27 cellular contexts compared by ENCODE assay signal in the genomic region with DNA sequence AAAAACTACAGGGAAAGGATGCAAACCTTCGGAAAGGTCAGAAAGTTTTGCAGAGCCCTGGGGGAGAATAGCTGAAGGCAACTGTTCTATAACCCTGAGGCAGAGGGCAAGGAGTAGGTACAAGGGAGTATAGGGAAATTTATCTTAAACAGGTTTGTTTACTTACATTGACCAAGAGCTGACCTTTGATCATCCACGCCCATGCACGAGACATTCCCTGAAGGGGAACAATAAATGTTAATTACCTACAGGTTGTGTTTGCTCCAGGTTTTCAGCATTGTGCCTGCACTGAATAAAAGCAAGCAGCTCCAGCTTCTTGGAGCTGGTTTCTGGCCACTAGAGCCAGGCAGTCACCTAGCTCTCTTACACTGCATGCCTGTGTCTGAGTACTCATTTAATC.
DNase-seq lines count a peak whose midpoint lies in the region; ATAC-seq and TF ChIP-seq lines count a peak whose summit lies in the region.
"Had no signal": no experiment of that assay in that cellular context is flagged by ENCODE, and none has a peak within 500 bp of the region (broad histone marks: within the 10 kb centered on the region; RNA-seq: fewer than 3 reads in every experiment).

No MANE protein-coding gene starts in this region.

- H4K12ac ChIP-seq in trophoblast cell (ENCODE audit: low read depth, low read length) = no peak overlapping the region

- intact Hi-C loops in Caco-2 (cut with micrococcal nuclease; ENCODE audit: unreplicated experiment) = no loop called here

- H2BK5ac ChIP-seq in trophoblast cell (ENCODE audit: low read depth, low read length, poor library complexity) = no peak overlapping the region

- no peak overlapping the region for H3K23ac ChIP-seq in trophoblast cell (ENCODE audit: low read length)

- CTCF ChIA-PET in Caco-2 (lab: Charles Lee) = interaction anchor here (1.3 kb wide), 1 partner anchor 117 kb away, joined by 7 read pairs; no protein-coding TSS in a partner anchor

- no peaks in the 10 kb centered on the region for H3K9me2 ChIP-seq in hepatocyte (replicated peaks; ENCODE audit: insufficient read depth)

- no peak for ATAC-seq in HG02970 (IDR thresholded peaks at IDR 0.05; ENCODE audit: low FRiP score, unreplicated experiment)
- ATAC-seq: CD8-positive, alpha-beta T cell; gastrocnemius medialis; K562 had no signal

- no peak overlapping the region for H3K4ac ChIP-seq in trophoblast cell (ENCODE audit: low read depth, low read length)

- peaks cover 11% of the 10 kb centered on the region for H3K36me3 Mint-ChIP-seq in Caco-2 (ENCODE audit: insufficient read depth, unreplicated experiment)
- H3K36me3 Mint-ChIP-seq: activated naive CD4-positive, alpha-beta T cell treated with anti-CD3 and anti-CD28 coated beads, Interleukin-2, amount 50 U/mL, for 24 hours; CD8-positive, alpha-beta T cell had no signal

- H4K20me1 ChIP-seq in hepatocyte (ENCODE audit: insufficient read depth, poor library complexity, severe bottlenecking) = no peaks in the 10 kb centered on the region

- no peak for TF ChIP-seq CTCF in Caco-2 (IDR thresholded peaks at IDR 0.05; ENCODE audit: insufficient read depth in 1 of 2, low read depth in 1 of 2, low read length in 1 of 2, severe bottlenecking in 1 of 2, unreplicated experiment in 1 of 2)
- no peak for TF ChIP-seq CTCF in hepatocyte (IDR thresholded peaks at IDR 0.05; ENCODE audit: poor library complexity)

- H3K4me2 ChIP-seq in hepatocyte = peak overlapping the region; percentile 39
- H3K4me2 ChIP-seq in trophoblast cell (ENCODE audit: low read length) = no peak overlapping the region

- H3K36me3 ChIP-seq in Caco-2 (ENCODE audit: control insufficient read depth, insufficient read depth, low read length) (no peaks in the 10 kb centered on the region), hepatocyte (replicated peaks; ENCODE audit: insufficient read depth, low read depth) (no peaks in the 10 kb centered on the region), trophoblast cell (ENCODE audit: control insufficient read depth in 1 of 2, insufficient read depth in 2 of 2, low read length in 2 of 2) (no peaks in the 10 kb centered on the region)
- H3K36me3 ChIP-seq: BE2C, brain microvascular endothelial cell, gastrocnemius medialis, ovary had no signal

- H3K27ac Mint-ChIP-seq in Caco-2 (ENCODE audit: unreplicated experiment) = no peak overlapping the region
- H3K27ac Mint-ChIP-seq: activated naive CD4-positive, alpha-beta T cell treated with anti-CD3 and anti-CD28 coated beads, Interleukin-2, amount 50 U/mL, for 24 hours; activated T-helper 2 cell treated with anti-CD3 and anti-CD28 coated beads, Interferon-gamma antibody, Interleukin-2, Interleukin-4, amounts not matched to agents 10 μg/mL and 5 μg/mL and 100 μg/mL, durations not matched to agents 14 hours and 24 hours and 36 hours; CD8-positive, alpha-beta T cell had no signal

- H3K79me1 ChIP-seq in trophoblast cell (ENCODE audit: low read length) = no peaks in the 10 kb centered on the region

- POLR2A ChIA-PET in Caco-2 (lab: Charles Lee) = no interaction called here

- peak overlapping the region; percentile 77 for H3K27ac ChIP-seq in hepatocyte
- no peak overlapping the region for H3K27ac ChIP-seq in trophoblast cell (ENCODE audit: low read depth, low read length)
- no peak overlapping the region for H3K27ac ChIP-seq in caudate nucleus (ENCODE audit: low read depth, low read length)
- H3K27ac ChIP-seq: brain microvascular endothelial cell, gastrocnemius medialis, ovary, testis had no signal

- H4K8ac ChIP-seq in trophoblast cell (ENCODE audit: low read depth, low read length) = no peak overlapping the region

- no peak overlapping the region for H3K9ac ChIP-seq in trophoblast cell (ENCODE audit: low read length)

- no peak overlapping the region for H4K91ac ChIP-seq in trophoblast cell (ENCODE audit: low read depth, low read length)

- H2AK5ac ChIP-seq in trophoblast cell (ENCODE audit: low read length) = no peak overlapping the region

- H2AFZ ChIP-seq in hepatocyte = no peak overlapping the region
- H2AFZ ChIP-seq in trophoblast cell (ENCODE audit: insufficient read depth, low read length, poor library complexity) = no peak overlapping the region

- H3K79me2 ChIP-seq in hepatocyte (no peaks in the 10 kb centered on the region), trophoblast cell (ENCODE audit: control insufficient read depth, insufficient read depth, low read length, poor library complexity) (no peaks in the 10 kb centered on the region)

- peaks cover 24% of the 10 kb centered on the region for H3K9me3 Mint-ChIP-seq in Caco-2 (ENCODE audit: unreplicated experiment)
- H3K9me3 Mint-ChIP-seq: activated naive CD4-positive, alpha-beta T cell treated with anti-CD3 and anti-CD28 coated beads, Interleukin-2, amount 50 U/mL, for 24 hours; activated T-helper 2 cell treated with anti-CD3 and anti-CD28 coated beads, Interferon-gamma antibody, Interleukin-2, Interleukin-4, amounts not matched to agents 10 μg/mL and 5 μg/mL and 100 μg/mL, durations not matched to agents 14 hours and 24 hours and 36 hours; CD8-positive, alpha-beta T cell had no signal

- no peak overlapping the region for H3K14ac ChIP-seq in trophoblast cell (ENCODE audit: low read length)

- no peak overlapping the region for H3K4me3 ChIP-seq in Caco-2 (ENCODE audit: low read depth, low read length)
- no peak overlapping the region for H3K4me3 ChIP-seq in hepatocyte
- H3K4me3 ChIP-seq in trophoblast cell (ENCODE audit: low read depth, low read length) = no peak overlapping the region
- H3K4me3 ChIP-seq: gastrocnemius medialis, K562, ovary, smooth muscle cell, testis had no signal

- H3K4me3 Mint-ChIP-seq in Caco-2 (ENCODE audit: unreplicated experiment) = no peak overlapping the region
- H3K4me3 Mint-ChIP-seq: activated naive CD4-positive, alpha-beta T cell treated with anti-CD3 and anti-CD28 coated beads, Interleukin-2, amount 50 U/mL, for 24 hours; CD8-positive, alpha-beta T cell had no signal

- H2BK12ac ChIP-seq in trophoblast cell (ENCODE audit: low read length) = no peak overlapping the region

- H3K27me3 ChIP-seq in Caco-2 (replicated peaks; ENCODE audit: control insufficient read depth, insufficient read depth, low read length) (no peaks in the 10 kb centered on the region), hepatocyte (no peaks in the 10 kb centered on the region), trophoblast cell (ENCODE audit: insufficient read depth, low read length) (no peaks in the 10 kb centered on the region)
- H3K27me3 ChIP-seq: BE2C, brain microvascular endothelial cell, gastrocnemius medialis, ovary, testis had no signal

- no peaks in the 10 kb centered on the region for H3K27me3 Mint-ChIP-seq in Caco-2 (ENCODE audit: insufficient read depth, unreplicated experiment)

- BruUV-seq in Caco-2 (replicated peaks; lab: Mats Ljungman, UMichigan) = no TSS peak

- peak; percentile 77 to 89 for DNase-seq in Caco-2
- DNase-seq in NCI-H526 treated with DMSO at 0.1 percent for 48 hours (lab: John Stamatoyannopoulos, UW) = peak; percentile 30
- DNase-seq in hepatocyte (ENCODE audit: low spot score) = peak; percentile 71
- DNase-seq in trophoblast cell = peak; percentile 71 to 86
- no peak for DNase-seq in caudate nucleus (lab: John Stamatoyannopoulos, UW)
- no peak for DNase-seq in activated T-cell treated with anti-CD3 and anti-CD28 coated beads, Interleukin-2, amount 50 U/mL, for 48 hours
- no peak for DNase-seq in RKO (ENCODE audit: low spot score)
- DNase-seq: ACHN; activated CD4-positive, alpha-beta T cell treated with anti-CD3 and anti-CD28 coated beads for 48 hours; amniotic stem cell; BE2C; brain microvascular endothelial cell; CD8-positive, alpha-beta T cell; gastrocnemius medialis; NCI-H1105 treated with DMSO at 0.1 percent for 48 hours; NCI-H2029 treated with DMSO at 0.1 percent for 48 hours; NCI-H524 treated with DMSO at 0.1 percent for 48 hours; ovary; retina; stimulated activated naive CD4-positive, alpha-beta T cell treated with Interleukin-2 at 50 U/mL for 16 hours; SW 1271; testis had no signal

- peaks cover 46% of the 10 kb centered on the region for H3K4me1 Mint-ChIP-seq in Caco-2 (ENCODE audit: low read depth, unreplicated experiment)

- H2BK120ac ChIP-seq in trophoblast cell (ENCODE audit: insufficient read depth, low read length, poor library complexity) = no peak overlapping the region

- H3K9me3 ChIP-seq in Caco-2 (peaks cover 10% of the 10 kb centered on the region), hepatocyte (ENCODE audit: low read depth) (no peaks in the 10 kb centered on the region), trophoblast cell (ENCODE audit: insufficient read depth, low read depth, low read length) (no peaks in the 10 kb centered on the region)
- H3K9me3 ChIP-seq: BE2C, gastrocnemius medialis, ovary, testis had no signal

- peaks cover 48% of the 10 kb centered on the region for H3K4me1 ChIP-seq in Caco-2
- H3K4me1 ChIP-seq in hepatocyte (ENCODE audit: insufficient read depth) = peaks cover 18% of the 10 kb centered on the region
- H3K4me1 ChIP-seq in trophoblast cell (ENCODE audit: control insufficient read depth in 1 of 2, insufficient read depth in 2 of 2, low read length in 2 of 2) = no peaks in the 10 kb centered on the region
- H3K4me1 ChIP-seq: BE2C, testis had no signal

- 44% methylated on average over 3 of the region's 3 CpGs for WGBS in hepatocyte (ENCODE audit: low lambda C conversion rate, missing lambda C conversion rate)
- no CpG with 5 or more reads among the region's 3 CpGs for WGBS in trophoblast cell (ENCODE audit: extremely low coverage, insufficient coverage, insufficient read length)

- no peak overlapping the region for H3K18ac ChIP-seq in trophoblast cell (ENCODE audit: low read length)

Comparison
In these comparisons a context has a peak if more than half of its experiments do, and no peak if none do; other contexts are left out.
1. DNase-seq: peak in Caco-2 (2 of 2), NCI-H526 treated with DMSO at 0.1 percent for 48 hours (single experiment), hepatocyte (single experiment) and trophoblast cell (2 of 2); none in caudate nucleus (0 of 61), activated T-cell treated with anti-CD3 and anti-CD28 coated beads, Interleukin-2, amount 50 U/mL, for 48 hours (0 of 2) and RKO (single experiment).